1 cellular context compared by ENCODE assay signal in genomic region chr16:29645699-29646187, GRCh38.
TF ChIP-seq lines count a peak whose summit lies in the region.

No MANE protein-coding gene starts in this region.

TF ChIP-seq in HepG2, 621 proteins besides CTCF, POLR2A, EP300 and RAD21 (continued from another document and continues in another):
- no peak for TF ChIP-seq ZNF557 (CRISPR knock-in tag; IDR thresholded peaks at IDR 0.05)
- 0 out of 2 replicates have a peak, but pooled peaks have one; percentile 14 for TF ChIP-seq ZNF331 (CRISPR knock-in tag; IDR thresholded peaks at IDR 0.05)
- TF ChIP-seq ZNF224 (CRISPR knock-in tag; IDR thresholded peaks at IDR 0.05) = peak; percentile 88; the same call in 1 of the 2 replicates
- TF ChIP-seq DNMT1 (CRISPR knock-in tag; IDR thresholded peaks at IDR 0.05) = no peak
- TF ChIP-seq ZBTB3 (CRISPR knock-in tag; IDR thresholded peaks at IDR 0.05; ENCODE audit: borderline replicate concordance, low read depth) = no peak
- 0 out of 2 replicates have a peak, but pooled peaks have one; percentile 15 for TF ChIP-seq TFAP4 (IDR thresholded peaks at IDR 0.05; ENCODE audit: borderline replicate concordance, low read depth)
- TF ChIP-seq HNRNPH1 (optimal IDR thresholded peaks at IDR 0.05; ENCODE audit: low read depth, low read length) = no peak
- TF ChIP-seq RAD51 (IDR thresholded peaks at IDR 0.05; ENCODE audit: borderline replicate concordance) = peak; percentile 94
- TF ChIP-seq TAF1 (CRISPR knock-in tag; IDR thresholded peaks at IDR 0.05) = peak; percentile 64; the same call in 1 of the 2 replicates
- TF ChIP-seq MXD1 (CRISPR knock-in tag; IDR thresholded peaks at IDR 0.05) = no peak
- no peak for TF ChIP-seq PBX2 (CRISPR knock-in tag; IDR thresholded peaks at IDR 0.05)
- TF ChIP-seq HDAC2 (CRISPR knock-in tag; IDR thresholded peaks at IDR 0.05) = 0 out of 2 replicates have a peak, but pooled peaks have one; percentile 21
- 0 out of 2 replicates have a peak, but pooled peaks have one; percentile 35 for TF ChIP-seq ZBTB4 (CRISPR knock-in tag; IDR thresholded peaks at IDR 0.05; ENCODE audit: borderline replicate concordance)
- TF ChIP-seq ZNF841 (CRISPR knock-in tag; IDR thresholded peaks at IDR 0.05; ENCODE audit: borderline replicate concordance) = no peak
- TF ChIP-seq ZSCAN21 (CRISPR knock-in tag; IDR thresholded peaks at IDR 0.05; ENCODE audit: borderline replicate concordance) = no peak
- 0 out of 2 replicates have a peak, but pooled peaks have one; percentile 28 for TF ChIP-seq ZNF335 (CRISPR knock-in tag; IDR thresholded peaks at IDR 0.05)
- TF ChIP-seq USF2 (IDR thresholded peaks at IDR 0.05; ENCODE audit: low read depth, low read length) = peak; percentile 90
- peak; percentile 95; the same call in 1 of the 2 replicates for TF ChIP-seq USF2 (CRISPR knock-in tag; IDR thresholded peaks at IDR 0.05; ENCODE audit: borderline replicate concordance)
- TF ChIP-seq REXO4 (CRISPR knock-in tag; IDR thresholded peaks at IDR 0.05; ENCODE audit: borderline replicate concordance) = no peak
- peak; percentile 57 for TF ChIP-seq SAP130 (CRISPR knock-in tag; IDR thresholded peaks at IDR 0.05; ENCODE audit: low read depth)
- TF ChIP-seq AFF4 (CRISPR knock-in tag; IDR thresholded peaks at IDR 0.05) = no peak
- TF ChIP-seq THAP8 (CRISPR knock-in tag; IDR thresholded peaks at IDR 0.05; ENCODE audit: borderline replicate concordance) = no peak
- no peak for TF ChIP-seq GATA4 (IDR thresholded peaks at IDR 0.05; ENCODE audit: borderline replicate concordance, low read depth)
- TF ChIP-seq POGZ (CRISPR knock-in tag; IDR thresholded peaks at IDR 0.05) = peak; percentile 88
- TF ChIP-seq PHF20 (CRISPR knock-in tag; IDR thresholded peaks at IDR 0.05) = peak; percentile 82
- TF ChIP-seq FOXP4 (CRISPR knock-in tag; IDR thresholded peaks at IDR 0.05) = no peak
- TF ChIP-seq ZNF549 (CRISPR knock-in tag; IDR thresholded peaks at IDR 0.05) = no peak
- TF ChIP-seq BHLHE40 (IDR thresholded peaks at IDR 0.05; ENCODE audit: low read length) = 0 out of 2 replicates have a peak, but pooled peaks have one; percentile 10
- TF ChIP-seq ZMYM3 (CRISPR knock-in tag; IDR thresholded peaks at IDR 0.05) = peak; percentile 21; the same call in 1 of the 2 replicates
- TF ChIP-seq ISX (CRISPR knock-in tag; conservative IDR thresholded peaks at IDR 0.05) = no peak
- TF ChIP-seq ZSCAN25 (CRISPR knock-in tag; IDR thresholded peaks at IDR 0.05) = no peak
- TF ChIP-seq ZNF768 (CRISPR knock-in tag; IDR thresholded peaks at IDR 0.05) = no peak
- TF ChIP-seq ZNF225 (CRISPR knock-in tag; IDR thresholded peaks at IDR 0.05) = no peak
- TF ChIP-seq ZNF7 (CRISPR knock-in tag; IDR thresholded peaks at IDR 0.05) = no peak
- no peak for TF ChIP-seq AKNA (CRISPR knock-in tag; IDR thresholded peaks at IDR 0.05; ENCODE audit: borderline replicate concordance)
- TF ChIP-seq ZNF263 (CRISPR knock-in tag; IDR thresholded peaks at IDR 0.05) = no peak
- TF ChIP-seq ZNF234 (CRISPR knock-in tag; conservative IDR thresholded peaks at IDR 0.05) = no peak
